9 cellular contexts compared by ENCODE assay signal in genomic region chr10:118721005-118721876, GRCh38. TPM values are rescaled to one million over a fixed set of nuclear protein-coding genes. Genes with fewer than 3 reads are reported as not detected.
A peak's percentile ranks its signal among the peaks of the same experiment; 100 is the strongest.
DNase-seq lines count a peak whose midpoint lies in the region; ATAC-seq and TF ChIP-seq lines count a peak whose summit lies in the region.
"Had no signal": no experiment of that assay in that cellular context is flagged by ENCODE, and none has a peak within 500 bp of the region (broad histone marks: within the 10 kb centered on the region; RNA-seq: fewer than 3 reads in every experiment).

No MANE protein-coding gene starts in this region.

- H3K27ac Mint-ChIP-seq in Caco-2 (ENCODE audit: unreplicated experiment): no peak overlapping the region
- H3K27ac Mint-ChIP-seq: activated naive CD4-positive, alpha-beta T cell treated with anti-CD3 and anti-CD28 coated beads, Interleukin-2, amount 50 U/mL, for 24 hours had no signal

- no peaks in the 10 kb centered on the region for H3K4me1 Mint-ChIP-seq in Caco-2 (ENCODE audit: low read depth, unreplicated experiment)

- no peak overlapping the region for H3K4me3 Mint-ChIP-seq in Caco-2 (ENCODE audit: unreplicated experiment)
- H3K4me3 Mint-ChIP-seq: activated naive CD4-positive, alpha-beta T cell treated with anti-CD3 and anti-CD28 coated beads, Interleukin-2, amount 50 U/mL, for 24 hours had no signal

- intact Hi-C loops in Caco-2 (cut with micrococcal nuclease; ENCODE audit: unreplicated experiment): loop anchor here (1.0 kb wide), 1 partner anchor 153 kb away; no protein-coding TSS in a partner anchor

- H3K27me3 Mint-ChIP-seq in Caco-2 (ENCODE audit: insufficient read depth, unreplicated experiment): no peaks in the 10 kb centered on the region
- H3K27me3 Mint-ChIP-seq: activated naive CD4-positive, alpha-beta T cell treated with anti-CD3 and anti-CD28 coated beads, Interleukin-2, amount 50 U/mL, for 24 hours had no signal

- 37 to 38% methylated on average over 5 of the region's 5 CpGs for WGBS in GM23248 (ENCODE audit: low coverage in 1 of 2, low lambda C conversion rate in 2 of 2, missing lambda C conversion rate in 2 of 2), 2 experiments

- peaks cover 20% of the 10 kb centered on the region for H3F3A ChIP-seq in GM23248 (ENCODE audit: insufficient read depth)

- H3K27ac ChIP-seq in GM23248: no peak overlapping the region

- no peaks in the 10 kb centered on the region for H3K9me2 ChIP-seq in GM23248 (ENCODE audit: insufficient read depth)

- no peak overlapping the region for H2AFZ ChIP-seq in GM23248

- peak in 1 of 2 experiments; percentile 62 for DNase-seq in Caco-2
- peak; percentile 56 for DNase-seq in GM23248
- DNase-seq in NOMO-1 treated with dmso at 0.1 percent for 144 hours (lab: John Stamatoyannopoulos, UW; ENCODE audit: unreplicated experiment): peak; percentile 8
- peak; percentile 49 to 56 for DNase-seq in activated T-cell treated with anti-CD3 and anti-CD28 coated beads, Interleukin-2, amount 50 U/mL, for 48 hours
- peak; percentile 43 for DNase-seq in foreskin melanocyte
- DNase-seq in retinal pigment epithelial cell (ENCODE audit: low read depth): no peak

- in situ Hi-C loops in GM23248 (cut with MboI): no loop called here

- POLR2A ChIA-PET in Caco-2 (lab: Charles Lee): no interaction called here

- peaks cover 2% of the 10 kb centered on the region for H3K36me3 ChIP-seq in Caco-2 (ENCODE audit: control insufficient read depth, insufficient read depth, low read length)
- no peaks in the 10 kb centered on the region for H3K36me3 ChIP-seq in GM23248 (ENCODE audit: low read depth)

- H3K36me3 Mint-ChIP-seq in Caco-2 (ENCODE audit: insufficient read depth, unreplicated experiment): peaks cover 13% of the 10 kb centered on the region

- ATAC-seq in GM21390 (IDR thresholded peaks at IDR 0.05; ENCODE audit: unreplicated experiment) (no peak), GM19463 (IDR thresholded peaks at IDR 0.05; ENCODE audit: unreplicated experiment) (no peak)

- H3K4me2 ChIP-seq in GM23248 (ENCODE audit: unreplicated experiment): no peak overlapping the region

- peaks cover 64% of the 10 kb centered on the region for H3K79me2 ChIP-seq in GM23248 (ENCODE audit: insufficient read depth)

- peak; percentile 51 to 66 for TF ChIP-seq CTCF in Caco-2 (IDR thresholded peaks at IDR 0.05; ENCODE audit: insufficient read depth in 1 of 2, low read depth in 1 of 2, low read length in 1 of 2, severe bottlenecking in 1 of 2, unreplicated experiment in 1 of 2)
- TF ChIP-seq CTCF in retinal pigment epithelial cell (conservative IDR thresholded peaks at IDR 0.05; ENCODE audit: low read depth, low read length): peak; percentile 70

- BruUV-seq in Caco-2 (replicated peaks; lab: Mats Ljungman, UMichigan): no TSS peak

- no peak overlapping the region for H3K9ac ChIP-seq in GM23248

- no peak overlapping the region for H3K4me3 ChIP-seq in Caco-2 (ENCODE audit: low read depth, low read length)
- H3K4me3 ChIP-seq in GM23248: no peak overlapping the region
- no peak overlapping the region for H3K4me3 ChIP-seq in retinal pigment epithelial cell (ENCODE audit: low read length)

- no peaks in the 10 kb centered on the region for H4K20me1 ChIP-seq in GM23248 (ENCODE audit: insufficient read depth)

- CTCF ChIA-PET in Caco-2 (lab: Charles Lee): interaction anchor here (0.6 to 1.5 kb wide), 9 partner anchors 9 to 153 kb away, joined by 3 to 13 read pairs (median 4); partner anchors contain the start of gene CACUL1

- H3K9me3 Mint-ChIP-seq in Caco-2 (ENCODE audit: unreplicated experiment): no peaks in the 10 kb centered on the region
- H3K9me3 Mint-ChIP-seq: activated naive CD4-positive, alpha-beta T cell treated with anti-CD3 and anti-CD28 coated beads, Interleukin-2, amount 50 U/mL, for 24 hours had no signal

- H3K27me3 ChIP-seq in Caco-2 (replicated peaks; ENCODE audit: control insufficient read depth, insufficient read depth, low read length): no peaks in the 10 kb centered on the region
- H3K27me3 ChIP-seq in GM23248 (replicated peaks; ENCODE audit: insufficient read depth): no peaks in the 10 kb centered on the region

- H3K9me3 ChIP-seq in Caco-2: no peaks in the 10 kb centered on the region
- H3K9me3 ChIP-seq in GM23248 (ENCODE audit: low read depth): no peaks in the 10 kb centered on the region

- no peaks in the 10 kb centered on the region for H3K4me1 ChIP-seq in Caco-2
- peaks cover 47% of the 10 kb centered on the region for H3K4me1 ChIP-seq in GM23248 (ENCODE audit: insufficient read depth)

RNA-seq across cellular contexts. Expression of gene CACUL1, which starts 33.5 kb away (rescaled TPM):
- 39.2 and 42.7 TPM in 2 replicates for total RNA-seq in Caco-2 (2022)
- 14.8 and 18.8 TPM in 2 replicates for total RNA-seq in GM23248 (2014; rRNA removed; shearing (Covaris generic))
- 26.3 and 27.1 TPM in 2 replicates for polyA plus RNA-seq in GM23248 (2016; fragmentation: Nextera tagmentation; extraction: Ambion mirVana)
